In genomic region chr12:48997719-48998496, GRCh38 we compare ENCODE assay signal across 8 cellular contexts. TPM values are rescaled to one million over a fixed set of nuclear protein-coding genes. Genes with fewer than 3 reads are reported as not detected.
A peak's percentile ranks its signal among the peaks of the same experiment; 100 is the strongest.
DNase-seq lines count a peak whose midpoint lies in the region; ATAC-seq and TF ChIP-seq lines count a peak whose summit lies in the region.

No MANE protein-coding gene starts in this region.

- POLR2A ChIA-PET in activated B cell treated with CpG ODN at 0.5 μM for 24 hours (lab: Charles Lee): interaction anchor here (0.6 to 4.0 kb wide), 11 partner anchors 19 to 316 kb away, joined by 3 to 24 read pairs (median 5); partner anchors contain the start of genes ARF3, DDX23, KANSL2 and KMT2D

- H3K27me3 ChIP-seq in H7 (ENCODE audit: control insufficient read depth, insufficient read depth, low read length): peaks cover 80% of the 10 kb centered on the region

- intact Hi-C loops in activated B cell treated with CpG ODN at 0.5 μM for 24 hours (cut with micrococcal nuclease): loop anchor here (1.0 to 10.0 kb wide), 5 partner anchors 20 to 347 kb away; partner anchors contain the start of genes DNAJC22, KMT2D and PRKAG1

- DNase-seq in NCI-H146 (lab: John Stamatoyannopoulos, UW): peak; percentile 54
- no peak for DNase-seq in NCI-H146 treated with DMSO at 0.1 percent for 48 hours (lab: John Stamatoyannopoulos, UW; ENCODE audit: unreplicated experiment)
- DNase-seq in H7: peak; percentile 97
- DNase-seq in activated B cell treated with CpG ODN at 0.5 μM for 24 hours: peak; percentile 68
- DNase-seq in foreskin fibroblast: peak in 1 of 2 donors; percentile 37
- DNase-seq in retinal pigment epithelial cell (ENCODE audit: low read depth): no peak
- no peak for DNase-seq in H4 (ENCODE audit: low spot score)

- H3K4me3 Mint-ChIP-seq in activated B cell treated with CpG ODN at 0.5 μM for 24 hours: peak overlapping the region; percentile 77

- no peak overlapping the region for H3K27ac Mint-ChIP-seq in activated B cell treated with CpG ODN at 0.5 μM for 24 hours

- no peaks in the 10 kb centered on the region for H3K9me3 Mint-ChIP-seq in activated B cell treated with CpG ODN at 0.5 μM for 24 hours

- H3K4me3 ChIP-seq in H7 (ENCODE audit: insufficient read depth, low read depth, low read length): peak overlapping the region; percentile 48
- peak overlapping the region; percentile 41 to 43 for H3K4me3 ChIP-seq in foreskin fibroblast (ENCODE audit: low read depth in 1 of 2, low read length in 2 of 2)
- H3K4me3 ChIP-seq in retinal pigment epithelial cell (ENCODE audit: low read length): peak overlapping the region; percentile 23

- peaks cover 18% of the 10 kb centered on the region for H3K36me3 Mint-ChIP-seq in activated B cell treated with CpG ODN at 0.5 μM for 24 hours (ENCODE audit: low read depth)

- peaks cover 24% of the 10 kb centered on the region for H3K27me3 Mint-ChIP-seq in activated B cell treated with CpG ODN at 0.5 μM for 24 hours

- peaks cover 3% of the 10 kb centered on the region; the same call in 1 of the 2 replicates for H3K36me3 ChIP-seq in H7 (replicated peaks; ENCODE audit: control insufficient read depth, insufficient read depth, low read length)

- peaks cover 43% of the 10 kb centered on the region for H3K4me1 Mint-ChIP-seq in activated B cell treated with CpG ODN at 0.5 μM for 24 hours

- no peak for TF ChIP-seq CTCF in activated B cell treated with CpG ODN at 0.5 μM for 24 hours (IDR thresholded peaks at IDR 0.05)
- no peak for TF ChIP-seq CTCF in foreskin fibroblast (IDR thresholded peaks at IDR 0.05; ENCODE audit: low read depth, low read length)
- no peak for TF ChIP-seq CTCF in retinal pigment epithelial cell (conservative IDR thresholded peaks at IDR 0.05; ENCODE audit: low read depth, low read length)

- peak; percentile 56 for ATAC-seq in activated B cell treated with CpG ODN at 0.5 μM for 24 hours (ENCODE audit: low read depth)
- no peak for ATAC-seq in HG03378 (IDR thresholded peaks at IDR 0.05; ENCODE audit: unreplicated experiment)

- CTCF ChIA-PET in activated B cell treated with CpG ODN at 0.5 μM for 24 hours (lab: Charles Lee): interaction anchor here (0.9 to 4.5 kb wide), 16 partner anchors 11 to 239 kb away, joined by 3 to 26 read pairs (median 8); partner anchors contain the start of genes ARF3, FKBP11 and WNT1

RNA-seq across cellular contexts. Expression of gene DDN, which starts 1.3 kb away (rescaled TPM):
- total RNA-seq in H7 (2014; rRNA removed; shearing (Covaris generic)): 0.10 and 0.30 TPM in 2 replicates
- total RNA-seq in activated B cell treated with CpG ODN at 0.5 μM for 24 hours: 0.20 and 0.44 TPM in 2 replicates
- total RNA-seq in H4 (2014; rRNA removed; shearing (Covaris generic)): 0.06 and 0.14 TPM in 2 replicates

RNA-seq across cellular contexts. Expression of gene WNT1, which starts 19.8 kb away (rescaled TPM):
- total RNA-seq in H7 (2014; rRNA removed; shearing (Covaris generic)): not detected in 2 replicates
- not detected in 2 replicates for total RNA-seq in activated B cell treated with CpG ODN at 0.5 μM for 24 hours
- not detected in 2 replicates for total RNA-seq in H4 (2014; rRNA removed; shearing (Covaris generic))

RNA-seq across cellular contexts. Expression of gene PRKAG1, which starts 20.7 kb away (rescaled TPM):
- 44.2 and 51.1 TPM in 2 replicates for total RNA-seq in H7 (2014; rRNA removed; shearing (Covaris generic))
- 55.3 and 70.5 TPM in 2 replicates for total RNA-seq in activated B cell treated with CpG ODN at 0.5 μM for 24 hours
- total RNA-seq in H4 (2014; rRNA removed; shearing (Covaris generic)): 94.4 and 105 TPM in 2 replicates

RNA-seq across cellular contexts. Expression of gene WNT10B, which starts 26.4 kb away (rescaled TPM):
- 0.83 and 0.92 TPM in 2 replicates for total RNA-seq in H7 (2014; rRNA removed; shearing (Covaris generic))
- 0.22 TPM in 1 of 2 replicates, not detected in the other for total RNA-seq in activated B cell treated with CpG ODN at 0.5 μM for 24 hours
- total RNA-seq in H4 (2014; rRNA removed; shearing (Covaris generic)): 0.08 TPM in 1 of 2 replicates, not detected in the other

RNA-seq across cellular contexts. Expression of gene ARF3, which starts 40.6 kb away (rescaled TPM):
- 68.9 and 95.1 TPM in 2 replicates for total RNA-seq in H7 (2014; rRNA removed; shearing (Covaris generic))
- 113 and 119 TPM in 2 replicates for total RNA-seq in activated B cell treated with CpG ODN at 0.5 μM for 24 hours
- 111 and 127 TPM in 2 replicates for total RNA-seq in H4 (2014; rRNA removed; shearing (Covaris generic))

Comparison
In these comparisons a context has a peak if more than half of its experiments do, and no peak if none do; other contexts are left out.
1. DNase-seq: peak in NCI-H146 (single experiment), H7 (single experiment) and activated B cell treated with CpG ODN at 0.5 μM for 24 hours (single experiment); none in NCI-H146 treated with DMSO at 0.1 percent for 48 hours (single experiment), retinal pigment epithelial cell (single experiment) and H4 (single experiment).
2. Peak in every context shown above with its lines, with median percentiles within 50 percentile points of each other: H3K4me3 ChIP-seq.